ENCODE assay signal across 25 cellular contexts in genomic region chr6:111556004-111556403, GRCh38. TPM values are rescaled to one million over a fixed set of nuclear protein-coding genes. Genes with fewer than 3 reads are reported as not detected.
A peak's percentile ranks its signal among the peaks of the same experiment; 100 is the strongest.
DNase-seq lines count a peak whose midpoint lies in the region; TF ChIP-seq lines count a peak whose summit lies in the region.
"Had no signal": no experiment of that assay in that cellular context is flagged by ENCODE, and none has a peak within 500 bp of the region (broad histone marks: within the 10 kb centered on the region; RNA-seq: fewer than 3 reads in every experiment).

No MANE protein-coding gene starts in this region.

- no peak for TF ChIP-seq EP300 in transverse colon (IDR thresholded peaks at IDR 0.05; ENCODE audit: low read depth)

- H3K4me3 Mint-ChIP-seq in activated CD4-positive, alpha-beta T cell treated with anti-CD3 and anti-CD28 coated beads, Interleukin-2, amount 10 ng/mL, durations not matched to agents 24 days and 14 days, result no peak overlapping the region
- H3K4me3 Mint-ChIP-seq in glutamatergic neuron (ENCODE audit: unreplicated experiment), result no peak overlapping the region
- H3K4me3 Mint-ChIP-seq: activated CD8-positive, alpha-beta memory T cell treated with anti-CD3 and anti-CD28 coated beads, Interleukin-2, amount 10 ng/mL, durations not matched to agents 7 days and 5 days; naive thymus-derived CD8-positive, alpha-beta T cell; stimulated activated naive CD8-positive, alpha-beta T cell treated with anti-CD3 and anti-CD28 coated beads, Interleukin-15, Interleukin-2, amounts not matched to agents 100 ng/mL and 50 ng/mL, for 24 hours; T-helper 2 cell treated with Interferon-gamma antibody and Interleukin-4, amounts not matched to agents 5 μg/mL and 100 μg/mL, for 36 hours had no signal

- no peak for TF ChIP-seq CTCF in transverse colon (IDR thresholded peaks at IDR 0.05)
- TF ChIP-seq CTCF in glutamatergic neuron (IDR thresholded peaks at IDR 0.05; ENCODE audit: partially characterized antibody, unreplicated experiment), result no peak

- WGBS in transverse colon (ENCODE audit: low coverage in 1 of 2), 2 donors, result 90 to 93% methylated on average over 7 of the region's 7 CpGs

- no peak overlapping the region for H3K4me3 ChIP-seq in adipocyte (ENCODE audit: low read length)
- H3K4me3 ChIP-seq in transverse colon, result no peak overlapping the region
- H3K4me3 ChIP-seq: A549; BLaER1 treated with 17β-estradiol and CSF1 and Interleukin-3, amounts not matched to agents 10 nM and 100 nM; heart left ventricle; lung; pancreas; PC-9; upper lobe of right lung had no signal

- H3K27me3 Mint-ChIP-seq in activated CD4-positive, alpha-beta T cell treated with anti-CD3 and anti-CD28 coated beads, Interleukin-2, amount 10 ng/mL, durations not matched to agents 24 days and 14 days, result no peaks in the 10 kb centered on the region
- H3K27me3 Mint-ChIP-seq in glutamatergic neuron (ENCODE audit: unreplicated experiment), result peaks cover 2% of the 10 kb centered on the region
- H3K27me3 Mint-ChIP-seq: activated CD8-positive, alpha-beta memory T cell treated with anti-CD3 and anti-CD28 coated beads, Interleukin-2, amount 10 ng/mL, durations not matched to agents 7 days and 5 days; naive thymus-derived CD8-positive, alpha-beta T cell; stimulated activated naive CD8-positive, alpha-beta T cell treated with anti-CD3 and anti-CD28 coated beads, Interleukin-15, Interleukin-2, amounts not matched to agents 100 ng/mL and 50 ng/mL, for 24 hours had no signal

- H3K27ac Mint-ChIP-seq in activated CD4-positive, alpha-beta T cell treated with anti-CD3 and anti-CD28 coated beads, Interleukin-2, amount 10 ng/mL, durations not matched to agents 24 days and 14 days, result peak overlapping the region; percentile 38
- H3K27ac Mint-ChIP-seq in glutamatergic neuron (ENCODE audit: unreplicated experiment), result no peak overlapping the region
- H3K27ac Mint-ChIP-seq: activated CD8-positive, alpha-beta memory T cell treated with anti-CD3 and anti-CD28 coated beads, Interleukin-2, amount 10 ng/mL, durations not matched to agents 7 days and 5 days; stimulated activated naive CD8-positive, alpha-beta T cell treated with anti-CD3 and anti-CD28 coated beads, Interleukin-15, Interleukin-2, amounts not matched to agents 100 ng/mL and 50 ng/mL, for 24 hours; T-helper 2 cell treated with Interferon-gamma antibody and Interleukin-4, amounts not matched to agents 5 μg/mL and 100 μg/mL, for 36 hours had no signal

- H3K4me1 Mint-ChIP-seq in activated CD4-positive, alpha-beta T cell treated with anti-CD3 and anti-CD28 coated beads, Interleukin-2, amount 10 ng/mL, durations not matched to agents 24 days and 14 days, result peaks cover 12% of the 10 kb centered on the region
- peaks cover 36% of the 10 kb centered on the region for H3K4me1 Mint-ChIP-seq in glutamatergic neuron (ENCODE audit: low read depth, unreplicated experiment)

- H3K9ac ChIP-seq in adipocyte (ENCODE audit: low read length), result peak overlapping the region; percentile 30
- H3K9ac ChIP-seq: BLaER1 treated with 17β-estradiol and CSF1 and Interleukin-3, amounts not matched to agents 10 nM and 100 nM had no signal

- peak overlapping the region in 3 of 4 donors; percentile 5 to 54 (median 51) for H3K27ac ChIP-seq in transverse colon
- H3K27ac ChIP-seq: A549, PC-9, upper lobe of right lung had no signal

- no peaks in the 10 kb centered on the region for H3K9me3 Mint-ChIP-seq in activated CD4-positive, alpha-beta T cell treated with anti-CD3 and anti-CD28 coated beads, Interleukin-2, amount 10 ng/mL, durations not matched to agents 24 days and 14 days
- peaks cover 5% of the 10 kb centered on the region for H3K9me3 Mint-ChIP-seq in glutamatergic neuron (ENCODE audit: unreplicated experiment)
- H3K9me3 Mint-ChIP-seq: naive thymus-derived CD8-positive, alpha-beta T cell; stimulated activated naive CD8-positive, alpha-beta T cell treated with anti-CD3 and anti-CD28 coated beads, Interleukin-15, Interleukin-2, amounts not matched to agents 100 ng/mL and 50 ng/mL, for 24 hours; T-helper 2 cell treated with Interferon-gamma antibody and Interleukin-4, amounts not matched to agents 5 μg/mL and 100 μg/mL, for 36 hours had no signal

- no peak for TF ChIP-seq POLR2A in transverse colon (IDR thresholded peaks at IDR 0.05)

- no peak for DNase-seq in activated CD4-positive, alpha-beta T cell treated with anti-CD3 and anti-CD28 coated beads, Interleukin-2, amount 10 ng/mL, durations not matched to agents 24 days and 14 days
- DNase-seq in activated CD4-positive, alpha-beta T cell treated with anti-CD3 and anti-CD28 coated beads for 48 hours, result no peak
- no peak for DNase-seq in adipocyte (ENCODE audit: low read depth)
- peak; percentile 42 for DNase-seq in left kidney (ENCODE audit: low read depth, low spot score)
- no peak for DNase-seq in transverse colon
- no peak for DNase-seq in activated naive CD4-positive, alpha-beta T cell (lab: John Stamatoyannopoulos, UW)
- DNase-seq in glutamatergic neuron, result no peak
- no peak for DNase-seq in posterior vena cava (ENCODE audit: low spot score)
- DNase-seq: activated CD4-positive, CD25-positive, alpha-beta regulatory T cell; activated CD8-positive, alpha-beta memory T cell treated with anti-CD3 and anti-CD28 coated beads, Interleukin-2, amount 10 ng/mL, durations not matched to agents 7 days and 5 days; activated effector memory CD4-positive, alpha-beta T cell treated with Interleukin-2 at 50 U/mL for 16 hours; amniotic stem cell; heart left ventricle; naive thymus-derived CD8-positive, alpha-beta T cell; NCI-H1105 treated with DMSO at 0.1 percent for 48 hours; NCI-H526 treated with DMSO at 0.1 percent for 48 hours; pancreas; PC-9; stimulated activated CD4-positive, alpha-beta T cell treated with anti-CD3 and anti-CD28 coated beads, Interleukin-2, amount 100 ng/mL, for 24 hours; upper lobe of right lung had no signal

- H3K27me3 ChIP-seq in adipocyte (replicated peaks; ENCODE audit: control insufficient read depth, insufficient read depth, low read length), result no peaks in the 10 kb centered on the region
- no peaks in the 10 kb centered on the region for H3K27me3 ChIP-seq in transverse colon
- H3K27me3 ChIP-seq: BLaER1 treated with 17β-estradiol and CSF1 and Interleukin-3, amounts not matched to agents 10 nM and 100 nM; heart left ventricle; pancreas; upper lobe of right lung had no signal

- in situ Hi-C loops in transverse colon (cut with MboI; ENCODE audit: low pct_ligation_motif_present in 1 of 4, low pct_unique_long_range_greater_than_20kb in 1 of 4, low sequenced_read_pairs in 3 of 4), result no loop called here

- peaks cover 19% of the 10 kb centered on the region for H3K36me3 ChIP-seq in adipocyte (ENCODE audit: control insufficient read depth, insufficient read depth, low read length, severe bottlenecking)
- H3K36me3 ChIP-seq in transverse colon, result no peaks in the 10 kb centered on the region
- H3K36me3 ChIP-seq: pancreas had no signal

- intact Hi-C loops in activated CD4-positive, alpha-beta T cell treated with anti-CD3 and anti-CD28 coated beads, Interleukin-2, amount 10 ng/mL, durations not matched to agents 24 days and 14 days (cut with micrococcal nuclease), result no loop called here
- intact Hi-C loops in transverse colon (cut with DNase I; ENCODE audit: low total_unique reads) (no loop called here), posterior vena cava (cut with DNase I) (no loop called here)

- peaks cover 32% of the 10 kb centered on the region for H3K36me3 Mint-ChIP-seq in activated CD4-positive, alpha-beta T cell treated with anti-CD3 and anti-CD28 coated beads, Interleukin-2, amount 10 ng/mL, durations not matched to agents 24 days and 14 days (ENCODE audit: low read depth)
- no peaks in the 10 kb centered on the region for H3K36me3 Mint-ChIP-seq in glutamatergic neuron (ENCODE audit: unreplicated experiment)

- H3K9me3 ChIP-seq in adipocyte (ENCODE audit: control insufficient read depth, low read length) (no peaks in the 10 kb centered on the region), transverse colon (no peaks in the 10 kb centered on the region)
- H3K9me3 ChIP-seq: A549; BLaER1 treated with 17β-estradiol and CSF1 and Interleukin-3, amounts not matched to agents 10 nM and 100 nM; heart left ventricle; pancreas; upper lobe of right lung had no signal

- H3K4me1 ChIP-seq in adipocyte (ENCODE audit: control insufficient read depth, insufficient read depth, low read length) (peaks cover 73% of the 10 kb centered on the region), transverse colon (peaks cover 33 to 52% (median 44%) of the 10 kb centered on the region in 4 donors)
- H3K4me1 ChIP-seq: A549 had no signal

RNA-seq across cellular contexts. Expression of gene TRAF3IP2, which starts 49.7 kb away (rescaled TPM):
- 17.7 and 19.8 TPM in 2 replicates for total RNA-seq in activated CD4-positive, alpha-beta T cell treated with anti-CD3 and anti-CD28 coated beads, Interleukin-2, amount 10 ng/mL, durations not matched to agents 24 days and 14 days
- 10 to 100 TPM; 33.0 to 57.8 (median 54.5) TPM for total RNA-seq in transverse colon
- 0.51 TPM for total RNA-seq in glutamatergic neuron (ENCODE audit: unreplicated experiment)
- 10 to 100 TPM; 21.1 to 44.9 TPM for total RNA-seq in posterior vena cava

Comparison
In these comparisons a context has a peak if more than half of its experiments do, and no peak if none do; other contexts are left out.
1. RNA of gene TRAF3IP2, which starts 49.7 kb away (total RNA-seq): 33.0 to 57.8 TPM in transverse colon, 21.1 to 44.9 TPM in posterior vena cava and 17.7 to 19.8 TPM in activated CD4-positive, alpha-beta T cell treated with anti-CD3 and anti-CD28 coated beads, Interleukin-2, amount 10 ng/mL, durations not matched to agents 24 days and 14 days; 0.51 TPM in glutamatergic neuron (single experiment); every median in the first group is over 10 times any median in the second.